Comparison of ENCODE assay signal across 8 cellular contexts in the genomic region with DNA sequence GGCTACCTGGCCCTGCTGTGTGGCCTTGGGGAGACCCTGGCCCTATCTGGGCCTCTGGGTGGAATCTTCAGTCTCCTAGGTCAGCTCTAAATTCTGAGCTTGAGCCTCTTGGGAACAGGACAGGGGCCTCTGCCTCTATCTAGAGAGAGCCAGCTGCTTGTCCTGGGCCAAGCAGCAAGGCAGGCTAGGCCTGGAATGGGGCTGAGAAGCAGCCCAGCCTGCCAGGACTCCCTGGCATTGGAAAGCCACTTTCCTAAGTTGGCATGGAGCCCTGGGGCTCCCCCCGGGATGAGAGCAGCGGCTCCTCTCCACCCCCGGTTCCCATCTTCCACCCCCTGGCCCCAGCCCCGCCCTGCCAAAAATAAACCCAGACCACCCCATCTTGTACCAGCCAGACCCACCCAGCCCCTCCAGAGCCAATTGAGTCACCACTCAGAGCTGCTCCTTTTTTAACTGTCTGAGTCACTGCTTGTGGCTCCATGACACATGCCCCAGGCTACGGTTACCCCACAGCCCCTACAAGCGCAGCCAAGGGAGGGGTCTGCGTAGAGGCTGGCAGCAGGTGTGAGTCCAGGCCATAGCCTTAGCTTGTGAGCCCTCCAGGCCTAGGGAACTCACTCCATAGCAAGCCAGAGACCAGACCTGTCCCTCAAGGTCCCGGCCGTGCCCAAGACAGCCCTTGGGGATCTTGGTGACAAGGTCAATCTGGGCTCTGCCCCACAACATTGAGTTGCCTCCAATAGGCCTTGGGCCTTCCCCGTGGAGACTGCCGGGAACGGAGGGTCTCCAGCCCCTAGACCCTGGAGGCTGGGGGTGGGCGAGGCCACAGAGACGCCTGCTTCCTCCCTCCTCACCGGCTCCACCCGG.
DNase-seq lines count a peak whose midpoint lies in the region; ATAC-seq, FAIRE-seq and TF ChIP-seq lines count a peak whose summit lies in the region.
"Not testable (repeated sequence)": the region's sequence is repeated elsewhere in the genome, so short reads cannot be mapped to it uniquely, and the experiment has no call there.

No MANE protein-coding gene starts in this region.

- in situ Hi-C loops in gastrocnemius medialis (cut with MboI; ENCODE audit: low sequenced_read_pairs in 4 of 4): not testable (repeated sequence)

- POLR2A ChIA-PET in RWPE1 (lab: Yijun Ruan, JAX; ENCODE audit: low non-redundant PET): not testable (repeated sequence)

- FAIRE-seq in HTR-8/SVneo (lab: Jason Lieb, UNC) (peak; percentile 99), urothelium cell line (lab: Jason Lieb, UNC) (peak; percentile 98)

- not testable (repeated sequence) for TF ChIP-seq CTCF in RWPE1 (conservative IDR thresholded peaks at IDR 0.05; ENCODE audit: low read depth); coronary artery (IDR thresholded peaks at IDR 0.05); mucosa of descending colon (IDR thresholded peaks at IDR 0.05); gastrocnemius medialis (IDR thresholded peaks at IDR 0.05 in 4 of 5, conservative IDR thresholded peaks at IDR 0.05 in 1 of 5)

- H3K27me3 Mint-ChIP-seq in activated T-cell treated with anti-CD3 and anti-CD28 coated beads, Interleukin-2, amount 50 U/mL, for 4 hours (ENCODE audit: low read depth): not testable (repeated sequence)

- intact Hi-C loops in left cardiac atrium (cut with DNase I); mucosa of descending colon (cut with DNase I, micrococcal nuclease); gastrocnemius medialis (cut with DNase I; ENCODE audit: low total_unique reads): not testable (repeated sequence)

- not testable (repeated sequence) for H3K27me3 ChIP-seq in gastrocnemius medialis

- not testable (repeated sequence) for H3K9me3 Mint-ChIP-seq in activated T-cell treated with anti-CD3 and anti-CD28 coated beads, Interleukin-2, amount 50 U/mL, for 4 hours

- not testable (repeated sequence) for DNase-seq in HTR-8/SVneo (ENCODE audit: insufficient read length, low spot score); RWPE1 (ENCODE audit: low spot score); activated T-cell treated with anti-CD3 and anti-CD28 coated beads, Interleukin-2, amount 50 U/mL, for 4 hours; coronary artery (ENCODE audit: low spot score); left cardiac atrium; mucosa of descending colon; urothelium cell line (ENCODE audit: low spot score)
- peak in 1 of 2 donors; percentile 78 for DNase-seq in gastrocnemius medialis

- H3K9me3 ChIP-seq in mucosa of descending colon, gastrocnemius medialis: not testable (repeated sequence)

- not testable (repeated sequence) for H3K4me3 ChIP-seq in coronary artery, mucosa of descending colon, gastrocnemius medialis

- H3K27ac ChIP-seq in RWPE1: peak overlapping the region; percentile 72
- H3K27ac ChIP-seq in coronary artery: peak overlapping the region; percentile 93 to 94
- H3K27ac ChIP-seq in gastrocnemius medialis: peak overlapping the region; percentile 68 to 76 (median 70)

- not testable (repeated sequence) for H3K4me1 ChIP-seq in mucosa of descending colon (ENCODE audit: low read depth); gastrocnemius medialis

- CTCF ChIA-PET in RWPE1 (lab: Yijun Ruan, JAX): not testable (repeated sequence)

- not testable (repeated sequence) for H3K36me3 Mint-ChIP-seq in activated T-cell treated with anti-CD3 and anti-CD28 coated beads, Interleukin-2, amount 50 U/mL, for 4 hours (ENCODE audit: insufficient read depth)

- ATAC-seq in activated T-cell treated with anti-CD3 and anti-CD28 coated beads, Interleukin-2, amount 50 U/mL, for 4 hours: peak; percentile 53 to 73
- ATAC-seq in left cardiac atrium (peak; percentile 53 to 85), mucosa of descending colon (peak; percentile 24), gastrocnemius medialis (peak; percentile 96 to 97)

- not testable (repeated sequence) for H3K4me3 Mint-ChIP-seq in activated T-cell treated with anti-CD3 and anti-CD28 coated beads, Interleukin-2, amount 50 U/mL, for 4 hours

- H3K36me3 ChIP-seq in mucosa of descending colon (ENCODE audit: low read depth); gastrocnemius medialis: not testable (repeated sequence)

- H3K4me1 Mint-ChIP-seq in activated T-cell treated with anti-CD3 and anti-CD28 coated beads, Interleukin-2, amount 50 U/mL, for 4 hours (ENCODE audit: low read depth): not testable (repeated sequence)

- not testable (repeated sequence) for TF ChIP-seq POLR2A in gastrocnemius medialis (IDR thresholded peaks at IDR 0.05)

Comparison
In these comparisons a context has a peak if more than half of its experiments do, and no peak if none do; other contexts are left out.
1. ATAC-seq: peak in every context shown above with its lines; median percentile 96 in gastrocnemius medialis; 69 in left cardiac atrium; 63 in activated T-cell treated with anti-CD3 and anti-CD28 coated beads, Interleukin-2, amount 50 U/mL, for 4 hours; 24 in mucosa of descending colon.